8 cellular contexts compared by ENCODE assay signal in the genomic region with DNA sequence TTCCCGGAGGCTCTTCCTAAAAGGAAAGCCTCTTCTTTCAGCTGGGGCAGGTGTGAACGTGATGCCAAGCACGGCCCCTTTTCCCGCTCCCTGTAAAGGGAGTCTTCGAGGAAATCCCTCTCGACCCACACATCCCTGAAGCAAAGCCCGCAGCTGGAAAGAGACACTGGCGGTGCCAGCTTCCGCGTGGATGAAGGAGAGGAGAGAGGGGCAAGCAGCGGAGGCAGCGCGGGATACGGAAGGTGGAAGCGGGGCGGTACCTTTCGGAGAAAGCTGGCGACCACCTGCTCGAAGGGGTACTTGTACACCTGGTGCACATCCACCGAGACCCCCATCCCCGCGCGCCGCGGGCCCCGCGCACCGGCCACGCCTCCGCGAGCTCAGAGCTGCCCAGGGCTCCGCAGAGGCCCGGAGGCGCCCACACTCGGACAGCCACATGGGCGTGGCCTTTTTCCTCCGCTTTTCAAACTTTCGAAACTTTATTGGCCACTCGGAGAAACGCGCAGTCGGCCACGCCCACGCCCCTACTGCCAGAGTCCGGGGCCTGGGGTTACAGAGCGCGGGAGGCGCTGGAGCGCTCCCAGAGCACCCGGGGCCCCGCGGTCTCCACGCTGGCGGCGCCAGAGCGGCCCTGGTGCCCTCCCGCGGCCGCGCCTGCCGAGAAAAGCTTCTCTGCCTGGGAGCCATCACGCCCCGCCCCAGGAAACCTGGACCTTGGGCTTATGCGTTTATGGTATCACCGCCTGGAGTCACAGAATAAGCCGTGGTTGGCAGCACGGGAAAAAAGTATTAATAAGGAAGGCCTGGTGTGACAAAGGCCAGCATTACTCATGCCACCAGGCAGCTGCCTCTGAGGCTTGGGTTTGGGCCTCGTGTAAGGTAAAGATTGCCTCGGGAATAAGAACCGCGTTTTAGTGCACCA. TPM values are rescaled to one million over a fixed set of nuclear protein-coding genes. Genes with fewer than 3 reads are reported as not detected.
A peak's percentile ranks its signal among the peaks of the same experiment; 100 is the strongest.
DNase-seq lines count a peak whose midpoint lies in the region; ATAC-seq and TF ChIP-seq lines count a peak whose summit lies in the region.

A gene (minus strand): TSS at position 426 of the 922 bp plus-strand sequence. CDS start 91 bp downstream, at position 335.

- H3K27ac ChIP-seq in HUES48 (ENCODE audit: low read depth, low read length) (no peak within 1 kb of the TSS), RWPE1 (peak within 1 kb of the TSS; percentile 75), tibial artery (peak within 1 kb of the TSS; percentile 84 to 86)

- H3K27me3 ChIP-seq in HUES48 (ENCODE audit: control insufficient read depth, insufficient read depth, low read length) (peaks cover 24% of the 10 kb centered on the region), tibial artery (no peaks in the 10 kb centered on the region)

- peak within 1 kb of the TSS; percentile 46 for H3K9ac ChIP-seq in HUES48 (ENCODE audit: low read depth, low read length)

- no peak within 1 kb of the TSS for H3K27ac Mint-ChIP-seq in activated naive CD8-positive, alpha-beta T cell treated with anti-CD3 and anti-CD28 coated beads for 36 hours

- CTCF ChIA-PET in RWPE1 (lab: Yijun Ruan, JAX) = interaction anchor here (0.6 to 1.8 kb wide), 5 partner anchors 9 to 492 kb away, joined by 3 to 8 read pairs (median 3); no protein-coding TSS in a partner anchor

- H3K27me3 Mint-ChIP-seq in activated naive CD8-positive, alpha-beta T cell treated with anti-CD3 and anti-CD28 coated beads for 36 hours = peaks cover 32% of the 10 kb centered on the region

- intact Hi-C loops in Right ventricle myocardium superior (cut with DNase I) = loop anchor here (10.0 kb wide), 1 partner anchor 210 kb away; no protein-coding TSS in a partner anchor
- intact Hi-C loops in tibial artery (cut with DNase I; ENCODE audit: low total_unique reads) = no loop called here

- TF ChIP-seq CTCF in RWPE1 (conservative IDR thresholded peaks at IDR 0.05; ENCODE audit: low read depth) (no peak; the same call in 1 of the 2 replicates), omental fat pad (IDR thresholded peaks at IDR 0.05) (no peak), tibial artery (IDR thresholded peaks at IDR 0.05) (peak in 1 of 2 experiments; percentile 5)

- DNase-seq in DMS53 (lab: John Stamatoyannopoulos, UW) (peak; percentile 97), RWPE1 (ENCODE audit: low spot score) (peak; percentile 84), Right ventricle myocardium superior (peak; percentile 95), omental fat pad (ENCODE audit: low spot score) (peak; percentile 71), tibial artery (peak; percentile 86 to 93)
- DNase-seq in activated naive CD8-positive, alpha-beta T cell treated with anti-CD3 and anti-CD28 coated beads for 36 hours = peak; percentile 56

- H3K9me3 ChIP-seq in HUES48 (ENCODE audit: control insufficient read depth, insufficient read depth, low read length) (no peaks in the 10 kb centered on the region), tibial artery (no peaks in the 10 kb centered on the region)

- no peaks in the 10 kb centered on the region for H3K9me3 Mint-ChIP-seq in activated naive CD8-positive, alpha-beta T cell treated with anti-CD3 and anti-CD28 coated beads for 36 hours

- no peaks in the 10 kb centered on the region for H3K36me3 Mint-ChIP-seq in activated naive CD8-positive, alpha-beta T cell treated with anti-CD3 and anti-CD28 coated beads for 36 hours

- H3K36me3 ChIP-seq in HUES48 (ENCODE audit: control insufficient read depth, insufficient read depth, low read length) = no peaks in the 10 kb centered on the region
- H3K36me3 ChIP-seq in tibial artery = no peaks in the 10 kb centered on the region

- POLR2A ChIA-PET in RWPE1 (lab: Yijun Ruan, JAX; ENCODE audit: low non-redundant PET) = no interaction called here

- H3K4me1 Mint-ChIP-seq in activated naive CD8-positive, alpha-beta T cell treated with anti-CD3 and anti-CD28 coated beads for 36 hours = no peaks in the 10 kb centered on the region

- peak within 1 kb of the TSS; percentile 44 for H3K4me3 Mint-ChIP-seq in activated naive CD8-positive, alpha-beta T cell treated with anti-CD3 and anti-CD28 coated beads for 36 hours

- H3K4me1 ChIP-seq in HUES48 (ENCODE audit: control insufficient read depth, insufficient read depth, low read length) (peaks cover 3% of the 10 kb centered on the region; the same call in 1 of the 2 replicates), tibial artery (peaks cover 5 to 47% (median 23%) of the 10 kb centered on the region in 4 donors)

- ATAC-seq in GM21576 (IDR thresholded peaks at IDR 0.05; ENCODE audit: unreplicated experiment) (peak; percentile 85), Right ventricle myocardium superior (ENCODE audit: poor library complexity) (peak; percentile 93), omental fat pad (ENCODE audit: low FRiP score) (peak; percentile 96)

- H3K4me3 ChIP-seq in HUES48 (ENCODE audit: low read depth, low read length) (peak within 1 kb of the TSS; percentile 72), tibial artery (peak within 1 kb of the TSS; percentile 62 to 64)

RNA-seq across cellular contexts. Expression of the gene that starts here (rescaled TPM):
- 1 to 10 TPM; 2.2 to 2.5 TPM for total RNA-seq in activated naive CD8-positive, alpha-beta T cell treated with anti-CD3 and anti-CD28 coated beads for 36 hours
- total RNA-seq in Right ventricle myocardium superior = 41.2 TPM
- total RNA-seq in omental fat pad = 10 to 100 TPM in 3 of 4 donors, 1 to 10 TPM in 1; 6.5 to 24.1 (median 12.7) TPM
